Comparison of ENCODE assay signal across 8 cellular contexts in genomic region chr11:9264381-9265210, GRCh38. TPM values are rescaled to one million over a fixed set of nuclear protein-coding genes. Genes with fewer than 3 reads are reported as not detected.
DNase-seq lines count a peak whose midpoint lies in the region; ATAC-seq and TF ChIP-seq lines count a peak whose summit lies in the region.

No MANE protein-coding gene starts in this region.

- H3K4me3 Mint-ChIP-seq in T-helper 17 cell (peak overlapping the region; percentile 96), immature natural killer cell (peak overlapping the region; percentile 87 to 98 (median 92))

- peak overlapping the region; percentile 94 for H3K27ac Mint-ChIP-seq in T-helper 17 cell
- peak overlapping the region; percentile 40 to 92 (median 79) for H3K27ac Mint-ChIP-seq in immature natural killer cell

- 0% methylated on average over 4 of the region's 75 CpGs for WGBS in mammary epithelial cell (ENCODE audit: low coverage, missing lambda C conversion rate)

- peaks cover 35% of the 10 kb centered on the region for H3K4me1 Mint-ChIP-seq in T-helper 17 cell
- peaks cover 25 to 43% of the 10 kb centered on the region in 2 donors for H3K4me1 Mint-ChIP-seq in immature natural killer cell

- no peaks in the 10 kb centered on the region for H4K20me1 ChIP-seq in mammary epithelial cell (ENCODE audit: insufficient read depth, low read length)

- peak; percentile 38 for DNase-seq in BJ (ENCODE audit: low read depth)
- DNase-seq in HK-2 (ENCODE audit: unreplicated experiment) = peak; percentile 53
- DNase-seq in T-helper 17 cell = no peak
- peak; percentile 70 for DNase-seq in mammary epithelial cell
- DNase-seq in immature natural killer cell = no peak
- peak; percentile 65 for DNase-seq in skeletal muscle cell (ENCODE audit: low read depth)
- DNase-seq in HuH-7.5 (ENCODE audit: low spot score) = no peak

- intact Hi-C loops in mammary epithelial cell (cut with micrococcal nuclease) = loop anchor here (5.0 kb wide), 1 partner anchor 97 kb away; no protein-coding TSS in a partner anchor

- no peaks in the 10 kb centered on the region for H3K9me3 Mint-ChIP-seq in immature natural killer cell

- H3K4me3 ChIP-seq in BJ (ENCODE audit: low read depth, low read length) = peak overlapping the region; percentile 93
- H3K4me3 ChIP-seq in mammary epithelial cell (replicated peaks in 1 of 3; ENCODE audit: insufficient read depth in 1 of 3, low read depth in 2 of 3, low read length in 3 of 3) = peak overlapping the region; percentile 68 to 87 (median 84)
- H3K4me3 ChIP-seq in skeletal muscle cell (ENCODE audit: low read depth, low read length) = peak overlapping the region; percentile 73

- ATAC-seq in GM19395 (IDR thresholded peaks at IDR 0.05; ENCODE audit: unreplicated experiment) (peak; percentile 14), T-helper 17 cell (peak; percentile 55)

- POLR2A ChIA-PET in BJ (lab: Charles Lee) = interaction anchor here (0.8 kb wide), 1 partner anchor 16 kb away, joined by 3 read pairs; no protein-coding TSS in a partner anchor

- TF ChIP-seq CTCF in BJ (IDR thresholded peaks at IDR 0.05; ENCODE audit: insufficient read depth, low read depth, low read length) = no peak
- TF ChIP-seq CTCF in mammary epithelial cell (conservative IDR thresholded peaks at IDR 0.05 in 1 of 2, IDR thresholded peaks at IDR 0.05 in 1 of 2; ENCODE audit: extremely low read depth in 1 of 2, insufficient read depth in 1 of 2, low read depth in 1 of 2, low read length in 2 of 2) = no peak

- in situ Hi-C loops in mammary epithelial cell (cut with MboI; ENCODE audit: low sequenced_read_pairs in 2 of 2) = no loop called here

- no peaks in the 10 kb centered on the region for H3K9me3 ChIP-seq in T-helper 17 cell (ENCODE audit: control insufficient read depth, low read length, poor library complexity, severe bottlenecking)
- no peaks in the 10 kb centered on the region for H3K9me3 ChIP-seq in mammary epithelial cell (replicated peaks; ENCODE audit: insufficient read depth, low read length)

- H3K4me1 ChIP-seq in mammary epithelial cell (ENCODE audit: insufficient read depth, low read length) = peaks cover 4% of the 10 kb centered on the region

- CTCF ChIA-PET in BJ (lab: Yijun Ruan, JAX) = no interaction called here
- CTCF ChIA-PET in mammary epithelial cell (lab: Charles Lee; ENCODE audit: low non-redundant PET) = no interaction called here

- H3K4me2 ChIP-seq in mammary epithelial cell (ENCODE audit: insufficient read depth, low read depth, low read length) = peak overlapping the region; percentile 94

- H3K36me3 Mint-ChIP-seq in T-helper 17 cell (ENCODE audit: low read depth) = no peaks in the 10 kb centered on the region
- no peaks in the 10 kb centered on the region for H3K36me3 Mint-ChIP-seq in immature natural killer cell

- H3K9ac ChIP-seq in mammary epithelial cell (ENCODE audit: insufficient read depth, low read length) = peak overlapping the region; percentile 90

- H3K27me3 Mint-ChIP-seq in T-helper 17 cell (no peaks in the 10 kb centered on the region), immature natural killer cell (ENCODE audit: low read depth in 3 of 3) (peaks cover 9 to 17% (median 14%) of the 10 kb centered on the region in 3 donors)

- BruUV-seq in mammary epithelial cell (replicated peaks; lab: Mats Ljungman, UMichigan) = TSS peak; percentile 50

- H3K36me3 ChIP-seq in BJ (ENCODE audit: control insufficient read depth, insufficient read depth, low read length) (no peaks in the 10 kb centered on the region), mammary epithelial cell (ENCODE audit: insufficient read depth, low read length) (no peaks in the 10 kb centered on the region)

- H3K79me2 ChIP-seq in mammary epithelial cell (ENCODE audit: insufficient read depth, low read length) = peaks cover 52% of the 10 kb centered on the region

- no peaks in the 10 kb centered on the region for H3K27me3 ChIP-seq in BJ (ENCODE audit: control insufficient read depth, insufficient read depth, low read length)
- H3K27me3 ChIP-seq in mammary epithelial cell (ENCODE audit: insufficient read depth, low read length) = no peaks in the 10 kb centered on the region

- dilution Hi-C loops in mammary epithelial cell (cut with HindIII; ENCODE audit: low sequenced_read_pairs) = no loop called here

- peak overlapping the region; percentile 33 for H3K27ac ChIP-seq in mammary epithelial cell (ENCODE audit: insufficient read depth, low read depth, low read length)

- peak overlapping the region; percentile 93 for H2AFZ ChIP-seq in mammary epithelial cell (ENCODE audit: low read depth, low read length)

RNA-seq across cellular contexts. Expression of gene DENND5A, which starts 0.6 kb away (rescaled TPM):
- 194 and 289 TPM in 2 replicates for polyA plus RNA-seq in BJ (2011; rRNA removed)
- 288 and 427 TPM in 2 replicates for polyA minus RNA-seq in BJ (2011; rRNA and poly(A)+ RNA removed)
- 10 to 100 TPM; 66.3 to 96.5 TPM for total RNA-seq in T-helper 17 cell
- 10 to 100 TPM; 39.5 to 68.7 TPM for total RNA-seq in mammary epithelial cell
- polyA plus RNA-seq in mammary epithelial cell = 59.5 TPM
- 150 TPM for polyA minus RNA-seq in mammary epithelial cell
- polyA plus RNA-seq in immature natural killer cell = 1 to 10 TPM; 3.0 to 6.3 (median 5.1) TPM

RNA-seq across cellular contexts. Expression of gene TMEM41B, which starts 49.8 kb away (rescaled TPM):
- polyA plus RNA-seq in BJ (2011; rRNA removed) (18.7 and 22.8 TPM in 2 replicates), mammary epithelial cell (21.2 TPM), immature natural killer cell (10 to 100 TPM in 1 of 3 donors, 1 to 10 TPM in 2; 5.4 to 10.6 (median 9.1) TPM)
- 8.9 and 10.8 TPM in 2 replicates for polyA minus RNA-seq in BJ (2011; rRNA and poly(A)+ RNA removed)
- total RNA-seq in T-helper 17 cell (10 to 100 TPM; 22.7 to 32.6 TPM), mammary epithelial cell (10 to 100 TPM; 58.2 to 59.7 TPM)
- 38.5 TPM for polyA minus RNA-seq in mammary epithelial cell

Comparison
In these comparisons a context has a peak if more than half of its experiments do, and no peak if none do; other contexts are left out.
1. DNase-seq: peak in BJ (single experiment), HK-2 (single experiment), mammary epithelial cell (single experiment) and skeletal muscle cell (single experiment); none in T-helper 17 cell (0 of 3), immature natural killer cell (0 of 3) and HuH-7.5 (single experiment).
2. Peak in every context shown above with its lines, with median percentiles within 50 percentile points of each other: H3K4me3 ChIP-seq.